1 cellular context compared by ENCODE assay signal in the genomic region with DNA sequence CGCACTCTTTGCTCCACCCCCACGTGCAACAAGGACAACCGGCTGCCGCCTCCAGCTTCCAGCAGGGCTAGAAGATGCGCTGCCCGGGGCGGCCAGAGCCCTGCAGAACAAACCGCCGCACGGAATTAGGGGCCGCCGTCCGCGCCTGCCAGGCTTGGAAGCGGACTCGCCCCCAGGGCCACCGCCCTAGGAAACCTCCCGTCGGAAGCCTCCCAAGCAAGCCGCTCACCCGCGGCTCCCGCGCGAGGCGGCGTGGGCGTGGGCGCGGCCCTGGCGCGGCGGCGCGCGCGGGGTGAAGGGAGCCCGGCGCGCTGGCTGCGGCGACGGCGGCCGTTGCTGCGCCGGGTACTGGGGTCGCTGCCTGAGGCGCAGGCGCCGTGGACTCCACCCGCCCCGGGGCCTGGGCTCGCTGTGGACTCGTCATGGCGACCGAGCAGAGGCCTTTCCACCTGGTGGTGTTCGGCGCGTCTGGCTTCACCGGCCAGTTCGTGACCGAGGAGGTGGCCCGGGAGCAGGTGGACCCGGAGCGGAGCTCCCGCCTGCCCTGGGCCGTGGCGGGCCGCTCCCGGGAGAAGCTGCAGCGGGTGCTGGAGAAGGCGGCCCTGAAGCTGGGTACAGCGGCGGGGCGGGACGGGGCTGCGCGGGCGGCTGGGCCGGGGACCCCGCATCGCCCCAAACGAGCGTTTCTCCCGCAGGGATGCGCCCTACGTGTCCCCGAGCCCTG.
TF ChIP-seq lines count a peak whose summit lies in the region.

A gene with protein sequence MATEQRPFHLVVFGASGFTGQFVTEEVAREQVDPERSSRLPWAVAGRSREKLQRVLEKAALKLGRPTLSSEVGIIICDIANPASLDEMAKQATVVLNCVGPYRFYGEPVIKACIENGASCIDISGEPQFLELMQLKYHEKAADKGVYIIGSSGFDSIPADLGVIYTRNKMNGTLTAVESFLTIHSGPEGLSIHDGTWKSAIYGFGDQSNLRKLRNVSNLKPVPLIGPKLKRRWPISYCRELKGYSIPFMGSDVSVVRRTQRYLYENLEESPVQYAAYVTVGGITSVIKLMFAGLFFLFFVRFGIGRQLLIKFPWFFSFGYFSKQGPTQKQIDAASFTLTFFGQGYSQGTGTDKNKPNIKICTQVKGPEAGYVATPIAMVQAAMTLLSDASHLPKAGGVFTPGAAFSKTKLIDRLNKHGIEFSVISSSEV (plus strand): TSS at position 409 of the 724 bp plus-strand sequence. CDS start 14 bp downstream, at position 423.

TF ChIP-seq in GM12878, 131 proteins besides CTCF, POLR2A, EP300 and RAD21 (continued from another document and continues in another):
- TF ChIP-seq, protein P1, sequence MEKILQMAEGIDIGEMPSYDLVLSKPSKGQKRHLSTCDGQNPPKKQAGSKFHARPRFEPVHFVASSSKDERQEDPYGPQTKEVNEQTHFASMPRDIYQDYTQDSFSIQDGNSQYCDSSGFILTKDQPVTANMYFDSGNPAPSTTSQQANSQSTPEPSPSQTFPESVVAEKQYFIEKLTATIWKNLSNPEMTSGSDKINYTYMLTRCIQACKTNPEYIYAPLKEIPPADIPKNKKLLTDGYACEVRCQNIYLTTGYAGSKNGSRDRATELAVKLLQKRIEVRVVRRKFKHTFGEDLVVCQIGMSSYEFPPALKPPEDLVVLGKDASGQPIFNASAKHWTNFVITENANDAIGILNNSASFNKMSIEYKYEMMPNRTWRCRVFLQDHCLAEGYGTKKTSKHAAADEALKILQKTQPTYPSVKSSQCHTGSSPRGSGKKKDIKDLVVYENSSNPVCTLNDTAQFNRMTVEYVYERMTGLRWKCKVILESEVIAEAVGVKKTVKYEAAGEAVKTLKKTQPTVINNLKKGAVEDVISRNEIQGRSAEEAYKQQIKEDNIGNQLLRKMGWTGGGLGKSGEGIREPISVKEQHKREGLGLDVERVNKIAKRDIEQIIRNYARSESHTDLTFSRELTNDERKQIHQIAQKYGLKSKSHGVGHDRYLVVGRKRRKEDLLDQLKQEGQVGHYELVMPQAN (conservative IDR thresholded peaks at IDR 0.05), result peak; percentile 24; the same call in 1 of the 2 replicates
- TF ChIP-seq TARDBP (IDR thresholded peaks at IDR 0.05; ENCODE audit: borderline replicate concordance) (no peak), NRF1 (conservative IDR thresholded peaks at IDR 0.05; ENCODE audit: low read depth, low read length) (peak; percentile 37; the same call in 1 of the 2 replicates), EZH2 (IDR thresholded peaks at IDR 0.05; ENCODE audit: borderline replicate concordance, control insufficient read depth, low read depth, low read length) (no peak), ZNF384 (IDR thresholded peaks at IDR 0.05; ENCODE audit: borderline replicate concordance, low read depth, low read length) (no peak), NFIC (IDR thresholded peaks at IDR 0.05; ENCODE audit: low read depth, low read length) (no peak), HDGF (IDR thresholded peaks at IDR 0.05) (no peak), POLR2AphosphoS2 (IDR thresholded peaks at IDR 0.05; ENCODE audit: low read depth, low read length) (peak; percentile 77), HDAC6 (IDR thresholded peaks at IDR 0.05; ENCODE audit: unreplicated experiment) (peak; percentile 42), EGR1 (IDR thresholded peaks at IDR 0.05; ENCODE audit: borderline replicate concordance in 1 of 2, low read depth in 2 of 2, low read length in 2 of 2) (peak; percentile 30 to 94), GABPA (IDR thresholded peaks at IDR 0.05; ENCODE audit: low read depth) (no peak), SIN3A (IDR thresholded peaks at IDR 0.05; ENCODE audit: low read depth, low read length) (0 out of 2 replicates have a peak, but pooled peaks have one; percentile 37), SRF (IDR thresholded peaks at IDR 0.05; ENCODE audit: low read depth in 2 of 2, low read length in 2 of 2) (no peak), ZNF207 (IDR thresholded peaks at IDR 0.05; ENCODE audit: borderline replicate concordance) (no peak), RELA (IDR thresholded peaks at IDR 0.05; ENCODE audit: borderline replicate concordance, partially characterized antibody) (no peak), YBX1 (IDR thresholded peaks at IDR 0.05) (no peak), IKZF1 (conservative IDR thresholded peaks at IDR 0.05) (peak; percentile 85), DPF2 (IDR thresholded peaks at IDR 0.05) (0 out of 2 replicates have a peak, but pooled peaks have one; percentile 44), HCFC1 (IDR thresholded peaks at IDR 0.05; ENCODE audit: low read length) (no peak), TCF7 (IDR thresholded peaks at IDR 0.05; ENCODE audit: borderline replicate concordance) (no peak), PAX8 (IDR thresholded peaks at IDR 0.05) (no peak), PML (IDR thresholded peaks at IDR 0.05; ENCODE audit: low read length) (0 out of 2 replicates have a peak, but pooled peaks have one; percentile 40), BMI1 (IDR thresholded peaks at IDR 0.05; ENCODE audit: borderline replicate concordance) (no peak), SPI1 (IDR thresholded peaks at IDR 0.05; ENCODE audit: borderline replicate concordance, insufficient read depth, low read depth, low read length) (no peak), MTA2 (IDR thresholded peaks at IDR 0.05; ENCODE audit: low read depth) (no peak), SIX5 (IDR thresholded peaks at IDR 0.05; ENCODE audit: low read depth, low read length, severe bottlenecking) (no peak), IRF4 (IDR thresholded peaks at IDR 0.05; ENCODE audit: low read depth, low read length) (no peak), JUND (IDR thresholded peaks at IDR 0.05; ENCODE audit: low read depth, low read length) (no peak), ZNF217 (IDR thresholded peaks at IDR 0.05) (0 out of 2 replicates have a peak, but pooled peaks have one; percentile 63), NBN (IDR thresholded peaks at IDR 0.05) (no peak), CHD2 (IDR thresholded peaks at IDR 0.05; ENCODE audit: borderline replicate concordance, low read depth, low read length) (peak; percentile 43; the same call in 1 of the 2 replicates), NR2C2 (IDR thresholded peaks at IDR 0.05; ENCODE audit: borderline replicate concordance, control insufficient read depth, insufficient read length, low read depth) (no peak), BRCA1 (IDR thresholded peaks at IDR 0.05; ENCODE audit: low read depth, low read length) (no peak)
- TF ChIP-seq, protein P2, sequence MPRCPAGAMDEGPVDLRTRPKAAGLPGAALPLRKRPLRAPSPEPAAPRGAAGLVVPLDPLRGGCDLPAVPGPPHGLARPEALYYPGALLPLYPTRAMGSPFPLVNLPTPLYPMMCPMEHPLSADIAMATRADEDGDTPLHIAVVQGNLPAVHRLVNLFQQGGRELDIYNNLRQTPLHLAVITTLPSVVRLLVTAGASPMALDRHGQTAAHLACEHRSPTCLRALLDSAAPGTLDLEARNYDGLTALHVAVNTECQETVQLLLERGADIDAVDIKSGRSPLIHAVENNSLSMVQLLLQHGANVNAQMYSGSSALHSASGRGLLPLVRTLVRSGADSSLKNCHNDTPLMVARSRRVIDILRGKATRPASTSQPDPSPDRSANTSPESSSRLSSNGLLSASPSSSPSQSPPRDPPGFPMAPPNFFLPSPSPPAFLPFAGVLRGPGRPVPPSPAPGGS (IDR thresholded peaks at IDR 0.05; ENCODE audit: borderline replicate concordance, insufficient read depth, low read depth, low read length, poor library complexity, severe bottlenecking), result no peak
- TF ChIP-seq, protein P3, sequence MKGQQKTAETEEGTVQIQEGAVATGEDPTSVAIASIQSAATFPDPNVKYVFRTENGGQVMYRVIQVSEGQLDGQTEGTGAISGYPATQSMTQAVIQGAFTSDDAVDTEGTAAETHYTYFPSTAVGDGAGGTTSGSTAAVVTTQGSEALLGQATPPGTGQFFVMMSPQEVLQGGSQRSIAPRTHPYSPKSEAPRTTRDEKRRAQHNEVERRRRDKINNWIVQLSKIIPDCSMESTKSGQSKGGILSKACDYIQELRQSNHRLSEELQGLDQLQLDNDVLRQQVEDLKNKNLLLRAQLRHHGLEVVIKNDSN (IDR thresholded peaks at IDR 0.05; ENCODE audit: borderline replicate concordance, extremely low read length, insufficient read depth, low read depth, low read length), result no peak
- TF ChIP-seq, protein P4, sequence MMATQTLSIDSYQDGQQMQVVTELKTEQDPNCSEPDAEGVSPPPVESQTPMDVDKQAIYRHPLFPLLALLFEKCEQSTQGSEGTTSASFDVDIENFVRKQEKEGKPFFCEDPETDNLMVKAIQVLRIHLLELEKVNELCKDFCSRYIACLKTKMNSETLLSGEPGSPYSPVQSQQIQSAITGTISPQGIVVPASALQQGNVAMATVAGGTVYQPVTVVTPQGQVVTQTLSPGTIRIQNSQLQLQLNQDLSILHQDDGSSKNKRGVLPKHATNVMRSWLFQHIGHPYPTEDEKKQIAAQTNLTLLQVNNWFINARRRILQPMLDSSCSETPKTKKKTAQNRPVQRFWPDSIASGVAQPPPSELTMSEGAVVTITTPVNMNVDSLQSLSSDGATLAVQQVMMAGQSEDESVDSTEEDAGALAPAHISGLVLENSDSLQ (IDR thresholded peaks at IDR 0.05), result no peak
- TF ChIP-seq, protein P5, sequence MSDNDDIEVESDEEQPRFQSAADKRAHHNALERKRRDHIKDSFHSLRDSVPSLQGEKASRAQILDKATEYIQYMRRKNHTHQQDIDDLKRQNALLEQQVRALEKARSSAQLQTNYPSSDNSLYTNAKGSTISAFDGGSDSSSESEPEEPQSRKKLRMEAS (IDR thresholded peaks at IDR 0.05; ENCODE audit: low read depth, low read length), result 0 out of 2 replicates have a peak, but pooled peaks have one; percentile 7
- TF ChIP-seq, protein P6, sequence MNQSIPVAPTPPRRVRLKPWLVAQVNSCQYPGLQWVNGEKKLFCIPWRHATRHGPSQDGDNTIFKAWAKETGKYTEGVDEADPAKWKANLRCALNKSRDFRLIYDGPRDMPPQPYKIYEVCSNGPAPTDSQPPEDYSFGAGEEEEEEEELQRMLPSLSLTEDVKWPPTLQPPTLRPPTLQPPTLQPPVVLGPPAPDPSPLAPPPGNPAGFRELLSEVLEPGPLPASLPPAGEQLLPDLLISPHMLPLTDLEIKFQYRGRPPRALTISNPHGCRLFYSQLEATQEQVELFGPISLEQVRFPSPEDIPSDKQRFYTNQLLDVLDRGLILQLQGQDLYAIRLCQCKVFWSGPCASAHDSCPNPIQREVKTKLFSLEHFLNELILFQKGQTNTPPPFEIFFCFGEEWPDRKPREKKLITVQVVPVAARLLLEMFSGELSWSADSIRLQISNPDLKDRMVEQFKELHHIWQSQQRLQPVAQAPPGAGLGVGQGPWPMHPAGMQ (IDR thresholded peaks at IDR 0.05; ENCODE audit: borderline replicate concordance), result no peak
- TF ChIP-seq, protein P7, sequence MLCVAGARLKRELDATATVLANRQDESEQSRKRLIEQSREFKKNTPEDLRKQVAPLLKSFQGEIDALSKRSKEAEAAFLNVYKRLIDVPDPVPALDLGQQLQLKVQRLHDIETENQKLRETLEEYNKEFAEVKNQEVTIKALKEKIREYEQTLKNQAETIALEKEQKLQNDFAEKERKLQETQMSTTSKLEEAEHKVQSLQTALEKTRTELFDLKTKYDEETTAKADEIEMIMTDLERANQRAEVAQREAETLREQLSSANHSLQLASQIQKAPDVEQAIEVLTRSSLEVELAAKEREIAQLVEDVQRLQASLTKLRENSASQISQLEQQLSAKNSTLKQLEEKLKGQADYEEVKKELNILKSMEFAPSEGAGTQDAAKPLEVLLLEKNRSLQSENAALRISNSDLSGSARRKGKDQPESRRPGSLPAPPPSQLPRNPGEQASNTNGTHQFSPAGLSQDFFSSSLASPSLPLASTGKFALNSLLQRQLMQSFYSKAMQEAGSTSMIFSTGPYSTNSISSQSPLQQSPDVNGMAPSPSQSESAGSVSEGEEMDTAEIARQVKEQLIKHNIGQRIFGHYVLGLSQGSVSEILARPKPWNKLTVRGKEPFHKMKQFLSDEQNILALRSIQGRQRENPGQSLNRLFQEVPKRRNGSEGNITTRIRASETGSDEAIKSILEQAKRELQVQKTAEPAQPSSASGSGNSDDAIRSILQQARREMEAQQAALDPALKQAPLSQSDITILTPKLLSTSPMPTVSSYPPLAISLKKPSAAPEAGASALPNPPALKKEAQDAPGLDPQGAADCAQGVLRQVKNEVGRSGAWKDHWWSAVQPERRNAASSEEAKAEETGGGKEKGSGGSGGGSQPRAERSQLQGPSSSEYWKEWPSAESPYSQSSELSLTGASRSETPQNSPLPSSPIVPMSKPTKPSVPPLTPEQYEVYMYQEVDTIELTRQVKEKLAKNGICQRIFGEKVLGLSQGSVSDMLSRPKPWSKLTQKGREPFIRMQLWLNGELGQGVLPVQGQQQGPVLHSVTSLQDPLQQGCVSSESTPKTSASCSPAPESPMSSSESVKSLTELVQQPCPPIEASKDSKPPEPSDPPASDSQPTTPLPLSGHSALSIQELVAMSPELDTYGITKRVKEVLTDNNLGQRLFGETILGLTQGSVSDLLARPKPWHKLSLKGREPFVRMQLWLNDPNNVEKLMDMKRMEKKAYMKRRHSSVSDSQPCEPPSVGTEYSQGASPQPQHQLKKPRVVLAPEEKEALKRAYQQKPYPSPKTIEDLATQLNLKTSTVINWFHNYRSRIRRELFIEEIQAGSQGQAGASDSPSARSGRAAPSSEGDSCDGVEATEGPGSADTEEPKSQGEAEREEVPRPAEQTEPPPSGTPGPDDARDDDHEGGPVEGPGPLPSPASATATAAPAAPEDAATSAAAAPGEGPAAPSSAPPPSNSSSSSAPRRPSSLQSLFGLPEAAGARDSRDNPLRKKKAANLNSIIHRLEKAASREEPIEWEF (IDR thresholded peaks at IDR 0.05; ENCODE audit: insufficient replicate concordance, low read depth, low read length), result no peak
- TF ChIP-seq, protein P8, sequence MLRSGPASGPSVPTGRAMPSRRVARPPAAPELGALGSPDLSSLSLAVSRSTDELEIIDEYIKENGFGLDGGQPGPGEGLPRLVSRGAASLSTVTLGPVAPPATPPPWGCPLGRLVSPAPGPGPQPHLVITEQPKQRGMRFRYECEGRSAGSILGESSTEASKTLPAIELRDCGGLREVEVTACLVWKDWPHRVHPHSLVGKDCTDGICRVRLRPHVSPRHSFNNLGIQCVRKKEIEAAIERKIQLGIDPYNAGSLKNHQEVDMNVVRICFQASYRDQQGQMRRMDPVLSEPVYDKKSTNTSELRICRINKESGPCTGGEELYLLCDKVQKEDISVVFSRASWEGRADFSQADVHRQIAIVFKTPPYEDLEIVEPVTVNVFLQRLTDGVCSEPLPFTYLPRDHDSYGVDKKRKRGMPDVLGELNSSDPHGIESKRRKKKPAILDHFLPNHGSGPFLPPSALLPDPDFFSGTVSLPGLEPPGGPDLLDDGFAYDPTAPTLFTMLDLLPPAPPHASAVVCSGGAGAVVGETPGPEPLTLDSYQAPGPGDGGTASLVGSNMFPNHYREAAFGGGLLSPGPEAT (IDR thresholded peaks at IDR 0.05; ENCODE audit: low read depth), result no peak
- TF ChIP-seq, protein P9, sequence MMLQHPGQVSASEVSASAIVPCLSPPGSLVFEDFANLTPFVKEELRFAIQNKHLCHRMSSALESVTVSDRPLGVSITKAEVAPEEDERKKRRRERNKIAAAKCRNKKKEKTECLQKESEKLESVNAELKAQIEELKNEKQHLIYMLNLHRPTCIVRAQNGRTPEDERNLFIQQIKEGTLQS (IDR thresholded peaks at IDR 0.05; ENCODE audit: borderline replicate concordance, extremely low read depth, low read depth, low read length), result no peak
- TF ChIP-seq, protein P10, sequence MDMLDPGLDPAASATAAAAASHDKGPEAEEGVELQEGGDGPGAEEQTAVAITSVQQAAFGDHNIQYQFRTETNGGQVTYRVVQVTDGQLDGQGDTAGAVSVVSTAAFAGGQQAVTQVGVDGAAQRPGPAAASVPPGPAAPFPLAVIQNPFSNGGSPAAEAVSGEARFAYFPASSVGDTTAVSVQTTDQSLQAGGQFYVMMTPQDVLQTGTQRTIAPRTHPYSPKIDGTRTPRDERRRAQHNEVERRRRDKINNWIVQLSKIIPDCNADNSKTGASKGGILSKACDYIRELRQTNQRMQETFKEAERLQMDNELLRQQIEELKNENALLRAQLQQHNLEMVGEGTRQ (IDR thresholded peaks at IDR 0.05; ENCODE audit: borderline replicate concordance, low read depth, low read length), result no peak
